In the genomic region with DNA sequence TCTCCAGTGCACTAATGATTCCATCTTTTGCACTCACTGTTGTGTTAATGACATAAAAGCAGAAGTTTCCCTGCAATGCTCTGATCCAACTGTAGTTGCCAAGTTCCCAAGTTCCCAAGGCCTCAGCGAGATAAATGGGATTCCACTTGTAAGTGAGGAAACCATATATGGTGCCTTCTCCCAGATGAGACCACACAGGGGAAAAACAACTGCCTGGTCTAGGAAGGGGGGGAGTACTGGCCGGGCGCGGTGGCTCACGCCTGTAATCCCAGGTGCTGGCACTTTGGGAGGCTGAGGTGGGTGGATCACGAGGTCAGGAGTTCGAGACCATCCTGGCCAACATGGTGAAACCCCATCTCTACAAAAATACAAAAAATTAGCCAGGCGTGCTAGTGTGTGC, we compare ENCODE assay signal across 23 cellular contexts. TPM values are rescaled to one million over a fixed set of nuclear protein-coding genes. Genes with fewer than 3 reads are reported as not detected.
DNase-seq lines count a peak whose midpoint lies in the region; ATAC-seq and TF ChIP-seq lines count a peak whose summit lies in the region.
"Had no signal": no experiment of that assay in that cellular context is flagged by ENCODE, and none has a peak within 500 bp of the region (broad histone marks: within the 10 kb centered on the region; RNA-seq: fewer than 3 reads in every experiment).

No MANE protein-coding gene starts in this region.

- H2AK5ac ChIP-seq in mesendoderm (ENCODE audit: low read length), result no peak overlapping the region

- no peaks in the 10 kb centered on the region for H3K9me3 ChIP-seq in transverse colon

- no peak overlapping the region for H3K23ac ChIP-seq in mesendoderm (ENCODE audit: low read length)

- TF ChIP-seq POLR2A in transverse colon (IDR thresholded peaks at IDR 0.05), result no peak

- no peak for TF ChIP-seq EP300 in transverse colon (IDR thresholded peaks at IDR 0.05; ENCODE audit: low read depth)

- no peaks in the 10 kb centered on the region for H3K79me2 ChIP-seq in mesendoderm (ENCODE audit: control insufficient read depth, insufficient read depth, low read length)

- no peaks in the 10 kb centered on the region for H3K36me3 ChIP-seq in mesendoderm (ENCODE audit: control insufficient read depth, insufficient read depth, low read length)
- no peaks in the 10 kb centered on the region for H3K36me3 ChIP-seq in transverse colon

- H2BK15ac ChIP-seq in mesendoderm (replicated peaks; ENCODE audit: low read depth), result no peak overlapping the region

- no peaks in the 10 kb centered on the region for H3K79me1 ChIP-seq in mesendoderm (ENCODE audit: low read length)

- no peak overlapping the region for H4K8ac ChIP-seq in mesendoderm (ENCODE audit: low read depth, low read length)

- intact Hi-C loops in Right ventricle myocardium inferior (cut with DNase I), result no loop called here
- intact Hi-C loops in cardiac septum (cut with DNase I), result no loop called here
- intact Hi-C loops in left cardiac atrium (cut with DNase I), result no loop called here
- intact Hi-C loops in transverse colon (cut with DNase I; ENCODE audit: low total_unique reads), result no loop called here

- DNase-seq in Right ventricle myocardium inferior (ENCODE audit: missing footprints) (no peak), cardiac septum (ENCODE audit: low spot score) (no peak), left cardiac atrium (no peak), mesendoderm (peak; percentile 14), transverse colon (no peak), NCI-H2227 (lab: John Stamatoyannopoulos, UW; ENCODE audit: unreplicated experiment) (no peak), germinal center (ENCODE audit: low spot score) (no peak)
- DNase-seq: DMS153, DND-41, GM23248, HCEC 1CT, IMR-90, KG1, MM.1S, NCI-H2029 treated with DMSO at 0.1 percent for 48 hours, NCI-H2227 treated with DMSO at 0.1 percent for 48 hours, NCI-H510A, NCI-H69, RPMI8226, SHP77 treated with DMSO at 0.1 percent for 48 hours had no signal

- no peak for TF ChIP-seq CTCF in transverse colon (IDR thresholded peaks at IDR 0.05)

- no peak overlapping the region for H4K5ac ChIP-seq in mesendoderm (ENCODE audit: low read length)

- H3K18ac ChIP-seq in mesendoderm (ENCODE audit: low read length), result no peak overlapping the region

- no CpG with 5 or more reads among the region's 8 CpGs for WGBS in mesendoderm (ENCODE audit: extremely low coverage, insufficient coverage, low lambda C conversion rate)
- WGBS in transverse colon (ENCODE audit: low coverage in 1 of 2), 2 donors, result 77% methylated on average over 8 of the region's 8 CpGs; no CpG with 5 or more reads in 1 of the 2 donors

- H3K27me3 ChIP-seq in mesendoderm (ENCODE audit: insufficient read depth, low read length, poor library complexity), result no peaks in the 10 kb centered on the region
- no peaks in the 10 kb centered on the region for H3K27me3 ChIP-seq in transverse colon

- no peak overlapping the region for H2BK120ac ChIP-seq in mesendoderm (ENCODE audit: low read depth, low read length)

- no peak overlapping the region for H3K4ac ChIP-seq in mesendoderm (ENCODE audit: low read depth, low read length)

- H3K4me1 ChIP-seq in mesendoderm (ENCODE audit: control insufficient read depth, low read depth, low read length), result no peaks in the 10 kb centered on the region
- no peaks in the 10 kb centered on the region for H3K4me1 ChIP-seq in transverse colon

- ATAC-seq in Right ventricle myocardium inferior (peak; percentile 60), left cardiac atrium (peak; percentile 79 to 91), GM21390 (IDR thresholded peaks at IDR 0.05; ENCODE audit: unreplicated experiment) (no peak)

- H3K4me2 ChIP-seq in mesendoderm (ENCODE audit: low read length), result no peak overlapping the region

- no peak overlapping the region for H3K56ac ChIP-seq in mesendoderm (ENCODE audit: low read length)

- H3K27ac ChIP-seq in mesendoderm (ENCODE audit: low read depth, low read length) (no peak overlapping the region), transverse colon (peak overlapping the region in 3 of 4 donors; percentile 24 to 42 (median 29))
- H3K27ac ChIP-seq: 22Rv1, GM23248, SK-N-MC had no signal

- H3K4me3 ChIP-seq in mesendoderm (ENCODE audit: low read length) (no peak overlapping the region), transverse colon (no peak overlapping the region)
- H3K4me3 ChIP-seq: GM23248, SK-N-MC had no signal

- no peak overlapping the region for H2BK5ac ChIP-seq in mesendoderm (ENCODE audit: low read length)

- no peak overlapping the region for H3K9ac ChIP-seq in mesendoderm (ENCODE audit: low read length)
- H3K9ac ChIP-seq: GM23248 had no signal

- in situ Hi-C loops in transverse colon (cut with MboI; ENCODE audit: low pct_ligation_motif_present in 1 of 4, low pct_unique_long_range_greater_than_20kb in 1 of 4, low sequenced_read_pairs in 3 of 4), result loop anchor here in 1 of 4 donors (25.0 kb wide), 1 partner anchor 301 kb away; no protein-coding TSS in a partner anchor

RNA-seq across cellular contexts. Expression of gene RELA, which starts 23.3 kb away (rescaled TPM):
- 36.7 TPM for total RNA-seq in Right ventricle myocardium inferior
- total RNA-seq in cardiac septum, result 45.0 TPM
- 10 to 100 TPM; 36.1 to 56.2 TPM for total RNA-seq in left cardiac atrium
- polyA plus RNA-seq in mesendoderm (2013, experiment 1 of 2), result 19.9 TPM
- 22.4 TPM for polyA plus RNA-seq in mesendoderm (2013, experiment 2 of 2)
- 10 to 100 TPM; 45.8 to 95.8 (median 58.4) TPM for total RNA-seq in transverse colon

RNA-seq across cellular contexts. Expression of gene KAT5, which starts 26.1 kb away (rescaled TPM):
- total RNA-seq in Right ventricle myocardium inferior (44.6 TPM), cardiac septum (49.2 TPM), left cardiac atrium (10 to 100 TPM; 46.6 to 47.3 TPM), transverse colon (100 to 1,000 TPM in 1 of 4 donors, 10 to 100 TPM in 3; 51.6 to 203 (median 74.1) TPM)
- polyA plus RNA-seq in mesendoderm (2013, experiment 1 of 2), result 24.4 TPM
- polyA plus RNA-seq in mesendoderm (2013, experiment 2 of 2), result 25.0 TPM

RNA-seq across cellular contexts. Expression of gene RNASEH2C, which starts 34.6 kb away (rescaled TPM):
- 52.3 TPM for total RNA-seq in Right ventricle myocardium inferior
- 48.8 TPM for total RNA-seq in cardiac septum
- 10 to 100 TPM; 61.1 to 64.7 TPM for total RNA-seq in left cardiac atrium
- polyA plus RNA-seq in mesendoderm (2013, experiment 1 of 2), result 38.3 TPM
- 40.3 TPM for polyA plus RNA-seq in mesendoderm (2013, experiment 2 of 2)
- total RNA-seq in transverse colon, result 100 to 1,000 TPM in 2 of 4 donors, 10 to 100 TPM in 2; 70.2 to 231 (median 111) TPM

RNA-seq across cellular contexts. Expression of gene SIPA1, which starts 48.1 kb away (rescaled TPM):
- total RNA-seq in Right ventricle myocardium inferior (28.2 TPM), cardiac septum (29.7 TPM), left cardiac atrium (10 to 100 TPM; 31.7 to 33.0 TPM), transverse colon (100 to 1,000 TPM in 1 of 4 donors, 10 to 100 TPM in 3; 22.4 to 174 (median 30.9) TPM)
- 36.3 TPM for polyA plus RNA-seq in mesendoderm (2013, experiment 1 of 2)
- 38.3 TPM for polyA plus RNA-seq in mesendoderm (2013, experiment 2 of 2)
